15 cellular contexts compared by ENCODE assay signal in the genomic region with DNA sequence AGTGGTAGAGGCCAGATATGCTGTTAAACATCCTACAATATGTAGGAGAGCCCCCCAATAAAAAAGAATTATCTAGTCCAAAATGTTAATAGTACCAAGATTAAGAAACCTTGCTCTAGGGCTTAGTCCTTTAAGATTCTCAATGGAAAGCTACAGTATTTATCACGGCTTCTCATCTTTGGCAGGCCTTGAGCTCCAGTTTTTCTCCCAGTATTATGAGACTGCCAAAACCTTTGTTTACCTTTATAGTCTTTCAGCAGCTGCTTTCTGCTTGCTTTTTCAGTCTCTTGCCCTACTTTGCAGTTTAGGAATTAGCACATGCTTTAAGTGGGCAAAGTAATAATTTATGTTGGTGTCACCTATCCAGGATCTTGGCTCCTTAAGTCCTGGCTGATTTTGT. TPM values are rescaled to one million over a fixed set of nuclear protein-coding genes. Genes with fewer than 3 reads are reported as not detected.
A peak's percentile ranks its signal among the peaks of the same experiment; 100 is the strongest.
DNase-seq lines count a peak whose midpoint lies in the region; ATAC-seq, FAIRE-seq and TF ChIP-seq lines count a peak whose summit lies in the region.
"Had no signal": no experiment of that assay in that cellular context is flagged by ENCODE, and none has a peak within 500 bp of the region (broad histone marks: within the 10 kb centered on the region; RNA-seq: fewer than 3 reads in every experiment).

No MANE protein-coding gene starts in this region.

- H3K4me1 ChIP-seq in body of pancreas: peaks cover 10% of the 10 kb centered on the region
- peaks cover 0 to 11% (median 9%) of the 10 kb centered on the region in 4 donors for H3K4me1 ChIP-seq in sigmoid colon

- in situ Hi-C loops in T47D (cut with HindIII; ENCODE audit: low pct_unique_long_range_greater_than_20kb, low sequenced_read_pairs): no loop called here

- TF ChIP-seq EP300 in sigmoid colon (IDR thresholded peaks at IDR 0.05): no peak

- CTCF ChIA-PET in MCF 10A (lab: Yijun Ruan, JAX): interaction anchor here (0.7 kb wide), 1 partner anchor 441 kb away, joined by 4 read pairs; no protein-coding TSS in a partner anchor

- no peak overlapping the region for H3K4me3 Mint-ChIP-seq in MCF 10A (ENCODE audit: unreplicated experiment)
- H3K4me3 Mint-ChIP-seq: H9 had no signal

- 14 to 22% methylated on average over 1 of the region's 1 CpG for WGBS in body of pancreas, 2 donors
- 31 to 46% methylated on average over 1 of the region's 1 CpG for WGBS in sigmoid colon, 2 donors

- H3K27ac Mint-ChIP-seq in MCF 10A (ENCODE audit: low read depth, unreplicated experiment): no peak overlapping the region
- H3K27ac Mint-ChIP-seq: H9 had no signal

- TF ChIP-seq CTCF in MCF 10A (IDR thresholded peaks at IDR 0.05; ENCODE audit: unreplicated experiment) (no peak), body of pancreas (IDR thresholded peaks at IDR 0.05) (no peak), sigmoid colon (IDR thresholded peaks at IDR 0.05) (no peak)

- no TSS peak for BruUV-seq in MCF 10A (replicated peaks; lab: Mats Ljungman, UMichigan)

- no peaks in the 10 kb centered on the region for H3K9me3 Mint-ChIP-seq in MCF 10A (ENCODE audit: unreplicated experiment)

- H3K4me3 ChIP-seq in body of pancreas (no peak overlapping the region), sigmoid colon (no peak overlapping the region)

- ATAC-seq in body of pancreas (peak; percentile 80), left lobe of liver (peak; percentile 85), HG02870 (IDR thresholded peaks at IDR 0.05; ENCODE audit: unreplicated experiment) (no peak), HG02852 (IDR thresholded peaks at IDR 0.05; ENCODE audit: unreplicated experiment) (no peak)

- no peaks in the 10 kb centered on the region for H3K36me3 Mint-ChIP-seq in MCF 10A (ENCODE audit: insufficient read depth, unreplicated experiment)

- H3K4me1 Mint-ChIP-seq in MCF 10A (ENCODE audit: insufficient read depth, unreplicated experiment): no peaks in the 10 kb centered on the region

- H3K27me3 Mint-ChIP-seq in MCF 10A (ENCODE audit: insufficient read depth, unreplicated experiment): no peaks in the 10 kb centered on the region

- H3K36me3 ChIP-seq in body of pancreas (replicated peaks in 1 of 2; ENCODE audit: insufficient read depth in 1 of 2, low read depth in 2 of 2) (no peaks in the 10 kb centered on the region), sigmoid colon (no peaks in the 10 kb centered on the region)

- H3K9me3 ChIP-seq in body of pancreas (no peaks in the 10 kb centered on the region), sigmoid colon (no peaks in the 10 kb centered on the region)

- TF ChIP-seq POLR2A in body of pancreas (IDR thresholded peaks at IDR 0.05) (no peak), sigmoid colon (IDR thresholded peaks at IDR 0.05) (no peak), H54 (IDR thresholded peaks at IDR 0.05; ENCODE audit: low read depth, low read length) (no peak)

- peak; percentile 58 to 90 for DNase-seq in T47D (ENCODE audit: low read depth in 1 of 2, low spot score in 1 of 2)
- no peak for DNase-seq in MCF 10A (ENCODE audit: unreplicated experiment)
- DNase-seq in body of pancreas: peak; percentile 32 to 70 (median 58)
- no peak for DNase-seq in left lobe of liver (ENCODE audit: low spot score)
- no peak for DNase-seq in sigmoid colon
- DNase-seq in H54 (ENCODE audit: insufficient read length, low spot score): no peak
- DNase-seq: H9, NCI-H1694, NCI-H524 treated with DMSO at 0.1 percent for 48 hours had no signal

- intact Hi-C loops in MCF 10A (cut with micrococcal nuclease) (no loop called here), body of pancreas (cut with DNase I) (no loop called here), sigmoid colon (cut with DNase I) (no loop called here)

- peak overlapping the region in 1 of 4 donors; percentile 37 for H3K27ac ChIP-seq in body of pancreas
- H3K27ac ChIP-seq in sigmoid colon: peak overlapping the region in 3 of 4 donors; percentile 8 to 50 (median 31)
- H3K27ac ChIP-seq: C4-2B, RWPE1 had no signal

- FAIRE-seq in H54 (lab: Jason Lieb, UNC): no peak
- FAIRE-seq: A204.1 had no signal

- H3K27me3 ChIP-seq in body of pancreas: no peaks in the 10 kb centered on the region
- no peaks in the 10 kb centered on the region for H3K27me3 ChIP-seq in sigmoid colon

- POLR2A ChIA-PET in MCF 10A (lab: Yijun Ruan, JAX): interaction anchor here (0.7 to 0.9 kb wide), 2 partner anchors 69 to 72 kb away, joined by 3 read pairs; no protein-coding TSS in a partner anchor

RNA-seq across cellular contexts. Expression of a gene that starts 59.7 kb away (rescaled TPM):
- total RNA-seq in MCF 10A (2022) (not detected in 2 replicates), body of pancreas (1 to 10 TPM; 1.3 to 1.8 TPM), left lobe of liver (2.8 TPM), sigmoid colon (1 to 10 TPM; 1.2 to 1.9 (median 1.5) TPM)
- polyA plus RNA-seq in sigmoid colon: 1 to 10 TPM; 1.2 to 3.0 (median 2.4) TPM
- total RNA-seq: OCI-LY7 had no signal

Comparison
In these comparisons a context has a peak if more than half of its experiments do, and no peak if none do; other contexts are left out.
1. DNase-seq: peak in T47D (2 of 2) and body of pancreas (4 of 4); none in MCF 10A (single experiment), left lobe of liver (single experiment), sigmoid colon (single experiment) and H54 (single experiment).
2. ATAC-seq: peak in body of pancreas (single experiment) and left lobe of liver (single experiment); none in HG02870 (single experiment) and HG02852 (single experiment).